Comparison of ENCODE assay signal across 1 cellular context in genomic region chr14:66315098-66315497, GRCh38.
TF ChIP-seq lines count a peak whose summit lies in the region.

No MANE protein-coding gene starts in this region.

TF ChIP-seq in GM23338, 12 proteins besides CTCF, POLR2A, EP300 and RAD21 (continued from another document):
- TF ChIP-seq, protein P1, sequence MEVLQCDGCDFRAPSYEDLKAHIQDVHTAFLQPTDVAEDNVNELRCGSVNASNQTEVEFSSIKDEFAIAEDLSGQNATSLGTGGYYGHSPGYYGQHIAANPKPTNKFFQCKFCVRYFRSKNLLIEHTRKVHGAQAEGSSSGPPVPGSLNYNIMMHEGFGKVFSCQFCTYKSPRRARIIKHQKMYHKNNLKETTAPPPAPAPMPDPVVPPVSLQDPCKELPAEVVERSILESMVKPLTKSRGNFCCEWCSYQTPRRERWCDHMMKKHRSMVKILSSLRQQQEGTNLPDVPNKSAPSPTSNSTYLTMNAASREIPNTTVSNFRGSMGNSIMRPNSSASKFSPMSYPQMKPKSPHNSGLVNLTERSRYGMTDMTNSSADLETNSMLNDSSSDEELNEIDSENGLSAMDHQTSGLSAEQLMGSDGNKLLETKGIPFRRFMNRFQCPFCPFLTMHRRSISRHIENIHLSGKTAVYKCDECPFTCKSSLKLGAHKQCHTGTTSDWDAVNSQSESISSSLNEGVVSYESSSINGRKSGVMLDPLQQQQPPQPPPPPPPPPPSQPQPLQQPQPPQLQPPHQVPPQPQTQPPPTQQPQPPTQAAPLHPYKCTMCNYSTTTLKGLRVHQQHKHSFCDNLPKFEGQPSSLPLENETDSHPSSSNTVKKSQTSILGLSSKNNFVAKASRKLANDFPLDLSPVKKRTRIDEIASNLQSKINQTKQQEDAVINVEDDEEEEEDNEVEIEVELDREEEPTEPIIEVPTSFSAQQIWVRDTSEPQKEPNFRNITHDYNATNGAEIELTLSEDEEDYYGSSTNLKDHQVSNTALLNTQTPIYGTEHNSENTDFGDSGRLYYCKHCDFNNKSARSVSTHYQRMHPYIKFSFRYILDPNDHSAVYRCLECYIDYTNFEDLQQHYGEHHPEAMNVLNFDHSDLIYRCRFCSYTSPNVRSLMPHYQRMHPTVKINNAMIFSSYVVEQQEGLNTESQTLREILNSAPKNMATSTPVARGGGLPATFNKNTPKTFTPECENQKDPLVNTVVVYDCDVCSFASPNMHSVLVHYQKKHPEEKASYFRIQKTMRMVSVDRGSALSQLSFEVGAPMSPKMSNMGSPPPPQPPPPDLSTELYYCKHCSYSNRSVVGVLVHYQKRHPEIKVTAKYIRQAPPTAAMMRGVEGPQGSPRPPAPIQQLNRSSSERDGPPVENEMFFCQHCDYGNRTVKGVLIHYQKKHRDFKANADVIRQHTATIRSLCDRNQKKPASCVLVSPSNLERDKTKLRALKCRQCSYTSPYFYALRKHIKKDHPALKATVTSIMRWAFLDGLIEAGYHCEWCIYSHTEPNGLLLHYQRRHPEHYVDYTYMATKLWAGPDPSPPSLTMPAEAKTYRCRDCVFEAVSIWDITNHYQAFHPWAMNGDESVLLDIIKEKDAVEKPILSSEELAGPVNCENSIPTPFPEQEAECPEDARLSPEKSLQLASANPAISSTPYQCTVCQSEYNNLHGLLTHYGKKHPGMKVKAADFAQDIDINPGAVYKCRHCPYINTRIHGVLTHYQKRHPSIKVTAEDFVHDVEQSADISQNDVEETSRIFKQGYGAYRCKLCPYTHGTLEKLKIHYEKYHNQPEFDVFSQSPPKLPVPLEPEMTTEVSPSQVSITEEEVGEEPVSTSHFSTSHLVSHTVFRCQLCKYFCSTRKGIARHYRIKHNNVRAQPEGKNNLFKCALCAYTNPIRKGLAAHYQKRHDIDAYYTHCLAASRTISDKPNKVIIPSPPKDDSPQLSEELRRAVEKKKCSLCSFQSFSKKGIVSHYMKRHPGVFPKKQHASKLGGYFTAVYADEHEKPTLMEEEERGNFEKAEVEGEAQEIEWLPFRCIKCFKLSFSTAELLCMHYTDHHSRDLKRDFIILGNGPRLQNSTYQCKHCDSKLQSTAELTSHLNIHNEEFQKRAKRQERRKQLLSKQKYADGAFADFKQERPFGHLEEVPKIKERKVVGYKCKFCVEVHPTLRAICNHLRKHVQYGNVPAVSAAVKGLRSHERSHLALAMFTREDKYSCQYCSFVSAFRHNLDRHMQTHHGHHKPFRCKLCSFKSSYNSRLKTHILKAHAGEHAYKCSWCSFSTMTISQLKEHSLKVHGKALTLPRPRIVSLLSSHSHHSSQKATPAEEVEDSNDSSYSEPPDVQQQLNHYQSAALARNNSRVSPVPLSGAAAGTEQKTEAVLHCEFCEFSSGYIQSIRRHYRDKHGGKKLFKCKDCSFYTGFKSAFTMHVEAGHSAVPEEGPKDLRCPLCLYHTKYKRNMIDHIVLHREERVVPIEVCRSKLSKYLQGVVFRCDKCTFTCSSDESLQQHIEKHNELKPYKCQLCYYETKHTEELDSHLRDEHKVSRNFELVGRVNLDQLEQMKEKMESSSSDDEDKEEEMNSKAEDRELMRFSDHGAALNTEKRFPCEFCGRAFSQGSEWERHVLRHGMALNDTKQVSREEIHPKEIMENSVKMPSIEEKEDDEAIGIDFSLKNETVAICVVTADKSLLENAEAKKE (CRISPR knock-in tag; IDR thresholded peaks at IDR 0.05), result no peak
- no peak for TF ChIP-seq EZH2 (IDR thresholded peaks at IDR 0.05; ENCODE audit: low read depth, unreplicated experiment)
